ENCODE assay signal across 11 cellular contexts in the genomic region with DNA sequence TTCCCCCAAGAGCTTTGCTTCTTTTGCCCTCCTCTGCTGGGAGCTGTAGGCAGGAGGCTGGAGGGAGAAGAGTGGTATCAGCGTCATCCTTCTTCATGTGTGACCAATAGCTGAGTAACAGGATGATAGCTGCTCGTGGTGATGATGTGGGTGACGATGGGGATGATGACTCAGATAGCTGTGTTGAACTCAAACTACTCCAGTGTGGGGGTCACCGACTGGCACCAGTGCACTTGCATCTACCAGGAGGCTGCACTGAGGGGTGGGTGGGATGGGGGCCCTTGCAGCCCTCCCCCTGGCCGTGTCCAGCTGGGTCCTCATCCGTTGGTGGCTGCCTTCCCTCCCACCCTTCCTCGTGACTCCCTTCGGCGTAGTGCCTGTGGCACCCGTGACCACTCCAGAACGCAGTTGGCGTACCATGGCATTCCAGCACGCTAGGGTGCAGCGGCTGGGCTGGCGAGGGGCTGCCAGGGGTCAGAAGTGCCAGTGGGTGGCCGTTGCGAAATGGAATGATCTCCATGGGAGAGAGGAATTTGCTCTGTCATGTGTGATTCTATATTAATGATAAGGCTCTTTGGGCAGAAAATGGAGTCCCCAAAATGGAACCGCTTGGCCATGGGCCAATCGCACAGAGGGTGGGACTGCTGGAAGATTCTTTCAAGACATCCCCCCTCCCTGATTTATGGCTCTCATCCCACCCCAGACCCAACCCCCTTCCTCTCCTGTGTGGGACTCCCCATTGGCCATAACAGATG. TPM values are rescaled to one million over a fixed set of nuclear protein-coding genes. Genes with fewer than 3 reads are reported as not detected.
A peak's percentile ranks its signal among the peaks of the same experiment; 100 is the strongest.
DNase-seq lines count a peak whose midpoint lies in the region; TF ChIP-seq lines count a peak whose summit lies in the region.
"Had no signal": no experiment of that assay in that cellular context is flagged by ENCODE, and none has a peak within 500 bp of the region (broad histone marks: within the 10 kb centered on the region; RNA-seq: fewer than 3 reads in every experiment).

No MANE protein-coding gene starts in this region.

- no peak overlapping the region for H3K27ac Mint-ChIP-seq in mesothelial cell of epicardium

- H3K9ac ChIP-seq in SK-N-SH (no peak overlapping the region), fibroblast of lung (ENCODE audit: insufficient read depth, low read length) (no peak overlapping the region)

- peaks cover 4 to 17% of the 10 kb centered on the region in 2 experiments; a peak in 2 of 4 replicates for H3K4me1 ChIP-seq in SK-N-SH (ENCODE audit: control insufficient read depth in 1 of 2, insufficient read depth in 2 of 2, low read depth in 1 of 2, low read length in 1 of 2)
- H3K4me1 ChIP-seq in fibroblast of lung (ENCODE audit: control insufficient read depth, extremely low read depth, insufficient read depth, low read length): peaks cover 11% of the 10 kb centered on the region

- TF ChIP-seq RAD21 in SK-N-SH (IDR thresholded peaks at IDR 0.05; ENCODE audit: low read length): no peak

- peak overlapping the region in 1 of 2 experiments; percentile 66; a peak in 2 of 4 replicates for H3K27ac ChIP-seq in SK-N-SH (ENCODE audit: low read depth in 2 of 2, low read length in 1 of 2)
- peak overlapping the region; percentile 54 for H3K27ac ChIP-seq in fibroblast of lung (ENCODE audit: insufficient read depth, low read length)

- H3K9me2 ChIP-seq in SK-N-SH: no peaks in the 10 kb centered on the region

- 56% methylated on average over 19 of the region's 19 CpGs for WGBS in SK-N-SH (ENCODE audit: low lambda C conversion rate)

- H3K4me3 Mint-ChIP-seq in mesothelial cell of epicardium: no peak overlapping the region
- H3K4me3 Mint-ChIP-seq: central memory CD8-positive, alpha-beta T cell had no signal

- DNase-seq in H4 (ENCODE audit: low spot score) (peak; percentile 65), SK-N-SH (no peak), fibroblast of lung (ENCODE audit: low read depth in 2 of 2) (peak; percentile 75 to 90), dedifferentiated amniotic fluid mesenchymal stem cell (ENCODE audit: extremely low spot score) (no peak), NCI-H526 treated with DMSO at 0.1 percent for 48 hours (lab: John Stamatoyannopoulos, UW) (no peak), GM19238 (ENCODE audit: insufficient read length, low spot score) (no peak), mesothelial cell of epicardium (ENCODE audit: low spot score in 2 of 2, unreplicated experiment in 2 of 2) (no peak)
- DNase-seq in stimulated activated CD4-positive, alpha-beta T cell treated with anti-CD3 and anti-CD28 coated beads, Interleukin-2, amount 100 ng/mL, for 4 hours (ENCODE audit: low read depth): peak; percentile 11
- DNase-seq: RPMI8226 had no signal

- TF ChIP-seq CTCF in SK-N-SH (IDR thresholded peaks at IDR 0.05): no peak
- TF ChIP-seq CTCF in fibroblast of lung (conservative IDR thresholded peaks at IDR 0.05 in 1 of 2, IDR thresholded peaks at IDR 0.05 in 1 of 2; ENCODE audit: low read depth in 1 of 2, low read length in 2 of 2): no peak
- no peak for TF ChIP-seq CTCF in mesothelial cell of epicardium (IDR thresholded peaks at IDR 0.05; ENCODE audit: unreplicated experiment)

- peak overlapping the region; percentile 81; the same call in 1 of the 2 replicates for H2AFZ ChIP-seq in SK-N-SH (ENCODE audit: low read depth)
- H2AFZ ChIP-seq in fibroblast of lung (ENCODE audit: low read length): no peak overlapping the region

- no peaks in the 10 kb centered on the region for H4K20me1 ChIP-seq in SK-N-SH (ENCODE audit: insufficient read depth)
- H4K20me1 ChIP-seq in fibroblast of lung (ENCODE audit: control insufficient read depth, extremely low read depth, insufficient read depth, low read length): no peaks in the 10 kb centered on the region

- H3K4me2 ChIP-seq in SK-N-SH (peak overlapping the region; percentile 54), fibroblast of lung (ENCODE audit: extremely low read depth, insufficient read depth, low read length) (peak overlapping the region; percentile 59)

- H3K4me1 Mint-ChIP-seq in mesothelial cell of epicardium: peaks cover 14% of the 10 kb centered on the region
- H3K4me1 Mint-ChIP-seq: central memory CD8-positive, alpha-beta T cell had no signal

- H3K27me3 ChIP-seq in SK-N-SH (ENCODE audit: insufficient read depth): no peaks in the 10 kb centered on the region
- no peaks in the 10 kb centered on the region for H3K27me3 ChIP-seq in fibroblast of lung (ENCODE audit: control insufficient read depth, insufficient read depth, low read length)

- no peaks in the 10 kb centered on the region for H3K36me3 ChIP-seq in SK-N-SH (replicated peaks in 1 of 2; ENCODE audit: control insufficient read depth in 1 of 2, insufficient read depth in 2 of 2, low read length in 1 of 2)
- no peaks in the 10 kb centered on the region for H3K36me3 ChIP-seq in fibroblast of lung (ENCODE audit: control insufficient read depth, insufficient read depth, low read length)

- no peaks in the 10 kb centered on the region for H3K9me3 ChIP-seq in SK-N-SH
- no peaks in the 10 kb centered on the region for H3K9me3 ChIP-seq in fibroblast of lung (ENCODE audit: control insufficient read depth, insufficient read depth, low read depth, low read length)

- no peaks in the 10 kb centered on the region for H3K36me3 Mint-ChIP-seq in mesothelial cell of epicardium

- CTCF ChIA-PET in SK-N-SH (lab: Yijun Ruan, JAX): interaction anchor here (1.5 kb wide), 1 partner anchor 31 kb away, joined by 4 read pairs; no protein-coding TSS in a partner anchor

- peak in 1 of 2 experiments; percentile 44; a peak in 1 of 4 replicates for TF ChIP-seq EP300 in SK-N-SH (IDR thresholded peaks at IDR 0.05; ENCODE audit: borderline replicate concordance in 1 of 2, low read depth in 1 of 2, low read length in 1 of 2)

- no peaks in the 10 kb centered on the region for H3K79me2 ChIP-seq in SK-N-SH (ENCODE audit: insufficient read depth)
- H3K79me2 ChIP-seq in fibroblast of lung (ENCODE audit: control insufficient read depth, insufficient read depth, low read length): no peaks in the 10 kb centered on the region

- H3K27me3 Mint-ChIP-seq in mesothelial cell of epicardium (ENCODE audit: low read depth): peaks cover 27% of the 10 kb centered on the region

- H3K9me3 Mint-ChIP-seq in mesothelial cell of epicardium: no peaks in the 10 kb centered on the region
- H3K9me3 Mint-ChIP-seq: central memory CD8-positive, alpha-beta T cell had no signal

- POLR2A ChIA-PET in SK-N-SH (lab: Yijun Ruan, JAX): no interaction called here

- no peaks in the 10 kb centered on the region for H3F3A ChIP-seq in SK-N-SH (replicated peaks; ENCODE audit: insufficient read depth)

- no peak overlapping the region for H3K4me3 ChIP-seq in SK-N-SH (ENCODE audit: low read depth in 2 of 2, low read length in 1 of 2)
- no peak overlapping the region for H3K4me3 ChIP-seq in fibroblast of lung (replicated peaks in 1 of 4; ENCODE audit: control extremely low read depth in 1 of 4, insufficient read depth in 1 of 4, low read depth in 3 of 4, low read length in 4 of 4)

TF ChIP-seq in SK-N-SH, 30 proteins besides CTCF, POLR2A, EP300 and RAD21 (continues in another document):
- TF ChIP-seq TCF12 (IDR thresholded peaks at IDR 0.05) (peak; percentile 62), GATA2 (CRISPR knock-in tag; IDR thresholded peaks at IDR 0.05) (no peak), POLR2AphosphoS5 (IDR thresholded peaks at IDR 0.05; ENCODE audit: low read depth, low read length) (0 out of 2 replicates have a peak, but pooled peaks have one; percentile 25), ELF1 (IDR thresholded peaks at IDR 0.05) (no peak), RCOR1 (IDR thresholded peaks at IDR 0.05; ENCODE audit: low read length) (no peak), NFIC (IDR thresholded peaks at IDR 0.05; ENCODE audit: borderline replicate concordance) (peak; percentile 50), RXRA (IDR thresholded peaks at IDR 0.05; ENCODE audit: borderline replicate concordance, low read depth) (peak; percentile 59; the same call in 1 of the 2 replicates), FOSL2 (IDR thresholded peaks at IDR 0.05; ENCODE audit: borderline replicate concordance, low read depth) (peak; percentile 94), TEAD4 (IDR thresholded peaks at IDR 0.05; ENCODE audit: borderline replicate concordance, insufficient read depth) (0 out of 2 replicates have a peak, but pooled peaks have one; percentile 2)
- TF ChIP-seq, protein P1, sequence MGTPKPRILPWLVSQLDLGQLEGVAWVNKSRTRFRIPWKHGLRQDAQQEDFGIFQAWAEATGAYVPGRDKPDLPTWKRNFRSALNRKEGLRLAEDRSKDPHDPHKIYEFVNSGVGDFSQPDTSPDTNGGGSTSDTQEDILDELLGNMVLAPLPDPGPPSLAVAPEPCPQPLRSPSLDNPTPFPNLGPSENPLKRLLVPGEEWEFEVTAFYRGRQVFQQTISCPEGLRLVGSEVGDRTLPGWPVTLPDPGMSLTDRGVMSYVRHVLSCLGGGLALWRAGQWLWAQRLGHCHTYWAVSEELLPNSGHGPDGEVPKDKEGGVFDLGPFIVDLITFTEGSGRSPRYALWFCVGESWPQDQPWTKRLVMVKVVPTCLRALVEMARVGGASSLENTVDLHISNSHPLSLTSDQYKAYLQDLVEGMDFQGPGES (IDR thresholded peaks at IDR 0.05; ENCODE audit: low read depth, low read length): no peak

RNA-seq across cellular contexts. Expression of a gene that starts 1.3 kb away (rescaled TPM):
- total RNA-seq in H4 (2014; rRNA removed; shearing (Covaris generic)): 0.14 TPM in 1 of 2 replicates, not detected in the other
- polyA plus RNA-seq in SK-N-SH (2012; rRNA removed): 0.08 and 0.18 TPM in 2 replicates
- polyA plus RNA-seq in SK-N-SH (2012; cell fraction: cytosol; rRNA removed): 0.03 and 0.04 TPM in 2 replicates
- polyA plus RNA-seq in SK-N-SH (2012; cell fraction: nucleus; rRNA removed): 0.46 and 0.90 TPM in 2 replicates
- total RNA-seq in fibroblast of lung: under 0.01 and 0.17 TPM in 2 replicates
- 0.01 TPM in 1 of 2 replicates, not detected in the other for polyA plus RNA-seq in fibroblast of lung
- polyA plus RNA-seq in fibroblast of lung (2012): 0.08 TPM in 1 of 2 replicates, not detected in the other
- not detected in 2 replicates for polyA minus RNA-seq in fibroblast of lung (ENCODE audit: low replicate concordance)
- 0.93 to 1.6 TPM (median 1.0 TPM) in 3 replicates for total RNA-seq in mesothelial cell of epicardium
- total RNA-seq: lung microvascular endothelial cell had no signal

RNA-seq across cellular contexts. Expression of a gene that starts 37.6 kb away (rescaled TPM):
- total RNA-seq in H4 (2014; rRNA removed; shearing (Covaris generic)): 81.6 and 97.5 TPM in 2 replicates
- 126 and 160 TPM in 2 replicates for polyA plus RNA-seq in SK-N-SH (2012; rRNA removed)
- polyA plus RNA-seq in SK-N-SH (2012; cell fraction: cytosol; rRNA removed): 72.5 and 122 TPM in 2 replicates
- polyA plus RNA-seq in SK-N-SH (2012; cell fraction: nucleus; rRNA removed): 97.8 and 148 TPM in 2 replicates
- total RNA-seq in fibroblast of lung: 72.4 and 91.0 TPM in 2 replicates
- polyA plus RNA-seq in fibroblast of lung: 55.5 and 58.2 TPM in 2 replicates
- polyA plus RNA-seq in fibroblast of lung (2012): 57.0 and 58.9 TPM in 2 replicates
- polyA minus RNA-seq in fibroblast of lung (ENCODE audit: low replicate concordance): 187 and 226 TPM in 2 replicates
- 133 to 140 TPM (median 136 TPM) in 3 replicates for total RNA-seq in mesothelial cell of epicardium

Comparison
In these comparisons a context has a peak if more than half of its experiments do, and no peak if none do; other contexts are left out.
1. DNase-seq: peak in H4 (single experiment), fibroblast of lung (2 of 2) and stimulated activated CD4-positive, alpha-beta T cell treated with anti-CD3 and anti-CD28 coated beads, Interleukin-2, amount 100 ng/mL, for 4 hours (single experiment); none in SK-N-SH (single experiment), dedifferentiated amniotic fluid mesenchymal stem cell (single experiment), NCI-H526 treated with DMSO at 0.1 percent for 48 hours (single experiment), GM19238 (single experiment) and mesothelial cell of epicardium (0 of 2).